In genomic region chr3:192444791-192445106, GRCh38 we compare ENCODE assay signal across 1 cellular context.
TF ChIP-seq lines count a peak whose summit lies in the region.

No MANE protein-coding gene starts in this region.

TF ChIP-seq in WTC11, 78 proteins besides CTCF, POLR2A, EP300 and RAD21 (continued from another document):
- TF ChIP-seq ZNF532 (CRISPR knock-in tag; IDR thresholded peaks at IDR 0.05; ENCODE audit: borderline replicate concordance), result no peak
- TF ChIP-seq, protein P1, sequence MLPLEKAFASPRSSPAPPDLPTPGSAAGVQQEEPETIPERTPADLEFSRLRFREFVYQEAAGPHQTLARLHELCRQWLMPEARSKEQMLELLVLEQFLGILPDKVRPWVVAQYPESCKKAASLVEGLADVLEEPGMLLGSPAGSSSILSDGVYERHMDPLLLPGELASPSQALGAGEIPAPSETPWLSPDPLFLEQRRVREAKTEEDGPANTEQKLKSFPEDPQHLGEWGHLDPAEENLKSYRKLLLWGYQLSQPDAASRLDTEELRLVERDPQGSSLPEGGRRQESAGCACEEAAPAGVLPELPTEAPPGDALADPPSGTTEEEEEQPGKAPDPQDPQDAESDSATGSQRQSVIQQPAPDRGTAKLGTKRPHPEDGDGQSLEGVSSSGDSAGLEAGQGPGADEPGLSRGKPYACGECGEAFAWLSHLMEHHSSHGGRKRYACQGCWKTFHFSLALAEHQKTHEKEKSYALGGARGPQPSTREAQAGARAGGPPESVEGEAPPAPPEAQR (CRISPR knock-in tag; IDR thresholded peaks at IDR 0.05), result no peak
- TF ChIP-seq JUN (CRISPR knock-in tag; IDR thresholded peaks at IDR 0.05), result no peak
